Comparison of ENCODE assay signal across 25 cellular contexts in the genomic region with DNA sequence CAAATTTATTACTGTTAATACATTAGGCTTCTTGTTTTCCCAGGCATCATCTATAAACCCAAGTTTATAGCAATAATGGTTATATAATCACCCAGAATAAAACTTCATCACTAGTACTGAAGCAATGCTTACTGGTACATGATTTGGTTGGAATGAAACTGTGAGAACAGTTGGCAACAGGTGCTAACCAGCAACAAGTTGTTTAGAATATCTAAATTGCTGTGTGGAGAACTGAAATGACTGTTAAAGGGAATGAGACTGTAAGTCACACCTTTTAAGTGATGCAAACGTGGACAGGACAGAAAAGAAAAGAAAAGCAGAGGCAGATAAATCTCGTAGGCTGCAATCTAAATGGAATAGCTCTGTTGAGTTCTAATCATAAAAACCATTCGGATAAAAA. TPM values are rescaled to one million over a fixed set of nuclear protein-coding genes. Genes with fewer than 3 reads are reported as not detected.
DNase-seq lines count a peak whose midpoint lies in the region; ATAC-seq and TF ChIP-seq lines count a peak whose summit lies in the region.
"Had no signal": no experiment of that assay in that cellular context is flagged by ENCODE, and none has a peak within 500 bp of the region (broad histone marks: within the 10 kb centered on the region; RNA-seq: fewer than 3 reads in every experiment).

No MANE protein-coding gene starts in this region.

- no peak overlapping the region for H3K27ac ChIP-seq in SK-N-SH (ENCODE audit: low read depth in 2 of 2, low read length in 1 of 2)
- H3K27ac ChIP-seq in DND-41 (ENCODE audit: low read length), result no peak overlapping the region
- H3K27ac ChIP-seq: 22Rv1, C4-2B, lower lobe of right lung, upper lobe of right lung had no signal

- H3K27me3 Mint-ChIP-seq in memory B cell, result no peaks in the 10 kb centered on the region

- H3K4me2 ChIP-seq in SK-N-SH (peak overlapping the region; percentile 81), DND-41 (ENCODE audit: insufficient read depth, low read length) (peak overlapping the region; percentile 28; the same call in 1 of the 2 replicates)

- in situ Hi-C loops in KBM-7 (cut with MboI; ENCODE audit: low pct_unique_long_range_greater_than_20kb, low sequenced_read_pairs), result no loop called here

- peaks cover 12% of the 10 kb centered on the region for H3F3A ChIP-seq in SK-N-SH (replicated peaks; ENCODE audit: insufficient read depth)

- H3K4me3 Mint-ChIP-seq in memory B cell, result no peak overlapping the region
- H3K4me3 Mint-ChIP-seq: activated CD8-positive, alpha-beta T cell treated with anti-CD3 and anti-CD28 coated beads, Interleukin-2, amount 10 ng/mL, durations not matched to agents 7 days and 5 days had no signal

- H3K9ac ChIP-seq in SK-N-SH, result no peak overlapping the region
- H3K9ac ChIP-seq in DND-41 (ENCODE audit: low read depth, low read length), result no peak overlapping the region
- H3K9ac ChIP-seq in adipocyte (ENCODE audit: low read length), result no peak overlapping the region

- H3K4me1 ChIP-seq in SK-N-SH (ENCODE audit: control insufficient read depth in 1 of 2, insufficient read depth in 2 of 2, low read depth in 1 of 2, low read length in 1 of 2) (peaks cover 5 to 11% of the 10 kb centered on the region in 2 experiments; a peak in 3 of 4 replicates), DND-41 (ENCODE audit: insufficient read depth, low read length) (peaks cover 33% of the 10 kb centered on the region), adipocyte (ENCODE audit: control insufficient read depth, insufficient read depth, low read length) (peaks cover 31% of the 10 kb centered on the region)

- H3K4me3 ChIP-seq in SK-N-SH (ENCODE audit: low read depth in 2 of 2, low read length in 1 of 2) (no peak overlapping the region; a peak in 1 of 4 replicates), DND-41 (ENCODE audit: low read depth in 1 of 2, low read length in 2 of 2) (no peak overlapping the region), adipocyte (ENCODE audit: low read length) (peak overlapping the region; percentile 95)
- H3K4me3 ChIP-seq: HAP-1, lower lobe of right lung, upper lobe of right lung had no signal

- peaks cover 15% of the 10 kb centered on the region for H3K4me1 Mint-ChIP-seq in memory B cell

- ATAC-seq in SK-N-SH treated with all-trans-retinoic acid at 6 μM for 48 hours (no peak), DND-41 (ENCODE audit: insufficient read depth, low read depth) (no peak), memory B cell (ENCODE audit: low read depth) (no peak)
- ATAC-seq: activated CD8-positive, alpha-beta T cell treated with anti-CD3 and anti-CD28 coated beads, Interleukin-2, amount 10 ng/mL, durations not matched to agents 7 days and 5 days; lower lobe of right lung; upper lobe of right lung had no signal

- TF ChIP-seq CTCF in SK-N-SH (IDR thresholded peaks at IDR 0.05), result no peak
- no peak for TF ChIP-seq CTCF in DND-41 (IDR thresholded peaks at IDR 0.05; ENCODE audit: borderline replicate concordance, extremely low read depth, low read length, poor library complexity, severe bottlenecking)

- no peak for TF ChIP-seq EP300 in SK-N-SH (IDR thresholded peaks at IDR 0.05; ENCODE audit: borderline replicate concordance in 1 of 2, low read depth in 1 of 2, low read length in 1 of 2)

- WGBS in SK-N-SH (ENCODE audit: low lambda C conversion rate), result 89% methylated on average over 3 of the region's 3 CpGs

- DNase-seq in SK-N-SH, result no peak
- DNase-seq in DND-41, result no peak
- DNase-seq in adipocyte (ENCODE audit: low read depth), result no peak
- DNase-seq in memory B cell (ENCODE audit: low spot score in 2 of 2), result no peak
- DNase-seq in KBM-7, result no peak
- no peak for DNase-seq in SHP77 (lab: John Stamatoyannopoulos, UW)
- no peak for DNase-seq in stimulated activated CD4-positive, alpha-beta T cell treated with anti-CD3 and anti-CD28 coated beads, Interleukin-1b, Interleukin-23, amount 100 ng/mL, for 48 hours
- DNase-seq: activated CD8-positive, alpha-beta T cell treated with anti-CD3 and anti-CD28 coated beads, Interleukin-2, amount 10 ng/mL, durations not matched to agents 7 days and 5 days; activated gamma-delta T cell; cortex of kidney; DMS79; head of caudate nucleus; immature natural killer cell; lower lobe of right lung; NCI-H1105; NCI-H2171 treated with DMSO at 0.1 percent for 48 hours; NCI-H82; retina; SW 1271; upper lobe of right lung had no signal

- H2AFZ ChIP-seq in SK-N-SH (ENCODE audit: low read depth), result no peak overlapping the region
- no peak overlapping the region for H2AFZ ChIP-seq in DND-41 (ENCODE audit: low read depth, low read length)

- no peaks in the 10 kb centered on the region for H3K9me2 ChIP-seq in SK-N-SH

- no peak for TF ChIP-seq RAD21 in SK-N-SH (IDR thresholded peaks at IDR 0.05; ENCODE audit: low read length)

- POLR2A ChIA-PET in SK-N-SH (lab: Yijun Ruan, JAX), result no interaction called here

- H4K20me1 ChIP-seq in SK-N-SH (ENCODE audit: insufficient read depth), result no peaks in the 10 kb centered on the region
- H4K20me1 ChIP-seq in DND-41 (ENCODE audit: insufficient read depth, low read length), result no peaks in the 10 kb centered on the region

- peaks cover 53 to 62% of the 10 kb centered on the region in 2 experiments for H3K36me3 ChIP-seq in SK-N-SH (replicated peaks in 1 of 2; ENCODE audit: control insufficient read depth in 1 of 2, insufficient read depth in 2 of 2, low read length in 1 of 2)
- peaks cover 40% of the 10 kb centered on the region for H3K36me3 ChIP-seq in DND-41 (ENCODE audit: insufficient read depth, low read length)
- H3K36me3 ChIP-seq in adipocyte (ENCODE audit: control insufficient read depth, insufficient read depth, low read length, severe bottlenecking), result peaks cover 56% of the 10 kb centered on the region

- CTCF ChIA-PET in SK-N-SH (lab: Yijun Ruan, JAX), result no interaction called here

- peak overlapping the region; percentile 55 for H3K27ac Mint-ChIP-seq in memory B cell
- H3K27ac Mint-ChIP-seq: activated CD8-positive, alpha-beta T cell treated with anti-CD3 and anti-CD28 coated beads, Interleukin-2, amount 10 ng/mL, durations not matched to agents 7 days and 5 days; stimulated activated naive CD8-positive, alpha-beta T cell treated with anti-CD3 and anti-CD28 coated beads, Interleukin-15, Interleukin-2, amounts not matched to agents 100 ng/mL and 50 ng/mL, for 24 hours had no signal

- H3K36me3 Mint-ChIP-seq in memory B cell, result peaks cover 5% of the 10 kb centered on the region

- H3K9me3 Mint-ChIP-seq in memory B cell, result peaks cover 2% of the 10 kb centered on the region
- H3K9me3 Mint-ChIP-seq: immature natural killer cell; stimulated activated naive CD8-positive, alpha-beta T cell treated with anti-CD3 and anti-CD28 coated beads, Interleukin-15, Interleukin-2, amounts not matched to agents 100 ng/mL and 50 ng/mL, for 24 hours had no signal

- no peaks in the 10 kb centered on the region for H3K27me3 ChIP-seq in SK-N-SH (ENCODE audit: insufficient read depth)
- H3K27me3 ChIP-seq in DND-41 (ENCODE audit: insufficient read depth, low read length, poor library complexity), result no peaks in the 10 kb centered on the region
- no peaks in the 10 kb centered on the region for H3K27me3 ChIP-seq in adipocyte (replicated peaks; ENCODE audit: control insufficient read depth, insufficient read depth, low read length)
- H3K27me3 ChIP-seq: upper lobe of right lung had no signal

- H3K79me2 ChIP-seq in SK-N-SH (ENCODE audit: insufficient read depth) (peaks cover 56% of the 10 kb centered on the region), DND-41 (ENCODE audit: insufficient read depth, low read length) (peaks cover 36% of the 10 kb centered on the region)

- H3K9me3 ChIP-seq in SK-N-SH, result no peaks in the 10 kb centered on the region
- H3K9me3 ChIP-seq in DND-41 (ENCODE audit: insufficient read depth, low read length, severe bottlenecking), result no peaks in the 10 kb centered on the region
- H3K9me3 ChIP-seq in adipocyte (ENCODE audit: control insufficient read depth, low read length), result no peaks in the 10 kb centered on the region
- H3K9me3 ChIP-seq: HAP-1, lower lobe of right lung, upper lobe of right lung had no signal

TF ChIP-seq in SK-N-SH, 30 proteins besides CTCF, POLR2A, EP300 and RAD21 (continues in another document):
- TF ChIP-seq ZBTB33 (IDR thresholded peaks at IDR 0.05; ENCODE audit: borderline replicate concordance, low read depth) (no peak), FOXJ3 (CRISPR knock-in tag; IDR thresholded peaks at IDR 0.05) (no peak)

TF ChIP-seq in SK-N-SH treated with all-trans-retinoic acid at 6 μM for 48 hours, 23 proteins besides CTCF, POLR2A, EP300 and RAD21:
- TF ChIP-seq ZNF70 (CRISPR knock-in tag; IDR thresholded peaks at IDR 0.05), result no peak
- TF ChIP-seq ZC3H10 (CRISPR knock-in tag; IDR thresholded peaks at IDR 0.05), result no peak
- TF ChIP-seq TOX (CRISPR knock-in tag; IDR thresholded peaks at IDR 0.05; ENCODE audit: borderline replicate concordance), result no peak
- no peak for TF ChIP-seq TCF4 (CRISPR knock-in tag; IDR thresholded peaks at IDR 0.05; ENCODE audit: borderline replicate concordance)
- no peak for TF ChIP-seq RARB (CRISPR knock-in tag; IDR thresholded peaks at IDR 0.05)
- no peak for TF ChIP-seq ZFP30 (CRISPR knock-in tag; IDR thresholded peaks at IDR 0.05)
- TF ChIP-seq ZNF8 (CRISPR knock-in tag; IDR thresholded peaks at IDR 0.05), result no peak

RNA-seq across cellular contexts. Expression of gene YIPF5, which starts 2.5 kb away (rescaled TPM):
- 36.2 and 61.1 TPM in 2 replicates for polyA plus RNA-seq in SK-N-SH (2012; rRNA removed)
- 40.3 and 50.0 TPM in 2 replicates for polyA plus RNA-seq in SK-N-SH (2012; cell fraction: cytosol; rRNA removed)
- polyA plus RNA-seq in SK-N-SH (2012; cell fraction: nucleus; rRNA removed), result 14.7 and 32.1 TPM in 2 replicates

RNA-seq across cellular contexts. Expression of gene KCTD16, which starts 2.7 kb away (rescaled TPM):
- 0.03 and 0.08 TPM in 2 replicates for polyA plus RNA-seq in SK-N-SH (2012; rRNA removed)
- polyA plus RNA-seq in SK-N-SH (2012; cell fraction: cytosol; rRNA removed), result 0.05 and 0.08 TPM in 2 replicates
- polyA plus RNA-seq in SK-N-SH (2012; cell fraction: nucleus; rRNA removed), result 0.06 and 0.11 TPM in 2 replicates
